ENCODE assay signal across 22 cellular contexts in the genomic region with DNA sequence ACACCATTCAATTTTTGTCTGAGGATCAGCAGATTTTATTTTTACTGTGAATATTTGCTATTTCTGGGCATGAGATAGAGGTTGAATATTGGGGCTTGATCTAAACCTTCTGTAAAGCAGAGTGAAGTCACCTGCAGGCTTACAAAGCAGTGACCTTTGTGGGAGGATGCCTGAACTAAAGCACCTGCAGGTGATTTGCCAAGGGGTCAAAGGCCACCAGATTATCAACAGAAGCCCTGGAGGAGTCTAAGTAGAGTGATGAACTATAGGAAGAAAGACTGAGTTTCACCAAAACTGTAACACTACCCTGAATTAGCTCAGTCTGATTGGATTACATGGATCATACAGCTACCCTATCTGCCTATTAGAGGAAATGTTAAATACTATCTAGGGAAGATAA.
DNase-seq lines count a peak whose midpoint lies in the region; ATAC-seq, FAIRE-seq and TF ChIP-seq lines count a peak whose summit lies in the region.
"Had no signal": no experiment of that assay in that cellular context is flagged by ENCODE, and none has a peak within 500 bp of the region (broad histone marks: within the 10 kb centered on the region; RNA-seq: fewer than 3 reads in every experiment).

No MANE protein-coding gene starts in this region.

- H3K4me3 ChIP-seq in liver (ENCODE audit: low read depth in 1 of 3, low read length in 3 of 3) (no peak overlapping the region), HepG2 (replicated peaks in 1 of 3; ENCODE audit: insufficient read depth in 1 of 3, low read depth in 2 of 3, low read length in 3 of 3) (no peak overlapping the region), right lobe of liver (no peak overlapping the region)
- H3K4me3 ChIP-seq: A549, GM12878, GM23338 had no signal

- no peaks in the 10 kb centered on the region for H3K4me1 ChIP-seq in liver (ENCODE audit: control insufficient read depth in 4 of 4, insufficient read depth in 4 of 4, low read length in 3 of 4)
- H3K4me1 ChIP-seq in HepG2 (ENCODE audit: insufficient read depth, low read length): no peaks in the 10 kb centered on the region
- H3K4me1 ChIP-seq in right lobe of liver: no peaks in the 10 kb centered on the region
- H3K4me1 ChIP-seq: A549 had no signal

- no peak for TF ChIP-seq RAD21 in liver (IDR thresholded peaks at IDR 0.05)
- no peak for TF ChIP-seq RAD21 in HepG2 (CRISPR knock-in tag; IDR thresholded peaks at IDR 0.05)

- TF ChIP-seq POLR2A in HepG2 (IDR thresholded peaks at IDR 0.05; ENCODE audit: insufficient read depth in 1 of 2, low read depth in 2 of 2, low read length in 2 of 2) (no peak), right lobe of liver (IDR thresholded peaks at IDR 0.05) (no peak)

- intact Hi-C loops in HepG2 (cut with micrococcal nuclease; ENCODE audit: unreplicated experiment): no loop called here
- intact Hi-C loops in right lobe of liver (cut with DNase I): no loop called here

- DNase-seq in DMS53 (lab: John Stamatoyannopoulos, UW): peak; percentile 28
- DNase-seq in DMS53 treated with DMSO at 0.1 percent for 48 hours (lab: John Stamatoyannopoulos, UW; ENCODE audit: unreplicated experiment): no peak
- DNase-seq in HepG2 (ENCODE audit: low spot score): no peak
- DNase-seq in right lobe of liver: no peak
- no peak for DNase-seq in NCI-H526 treated with DMSO at 0.1 percent for 48 hours (lab: John Stamatoyannopoulos, UW)
- DNase-seq in natural killer cell treated with Interleukin-12 subunit alpha and Interleukin-12 subunit beta and Interleukin-15 and Interleukin-18, amount 100 ng/mL, for 72 hours (ENCODE audit: low spot score): no peak
- DNase-seq in RKO (ENCODE audit: low spot score): no peak
- DNase-seq: AML-193; CD4-positive, alpha-beta T cell; DMS153; DND-41; EL; HCEC 1CT had no signal

- no peak overlapping the region for H3K4me2 ChIP-seq in HepG2 (ENCODE audit: low read depth, low read length)
- H3K4me2 ChIP-seq: A549, GM23338 had no signal

- TF ChIP-seq EP300 in HepG2 (IDR thresholded peaks at IDR 0.05; ENCODE audit: low read depth in 2 of 2, low read length in 2 of 2) (no peak), HepG2 (CRISPR knock-in tag; IDR thresholded peaks at IDR 0.05; ENCODE audit: borderline replicate concordance) (no peak)

- no peaks in the 10 kb centered on the region for H3K36me3 ChIP-seq in liver (ENCODE audit: control insufficient read depth in 4 of 4, insufficient read depth in 3 of 4, low read depth in 1 of 4, low read length in 3 of 4)
- H3K36me3 ChIP-seq in HepG2 (replicated peaks in 1 of 2; ENCODE audit: control insufficient read depth in 1 of 2, insufficient read depth in 2 of 2, low read length in 2 of 2): no peaks in the 10 kb centered on the region
- no peaks in the 10 kb centered on the region for H3K36me3 ChIP-seq in right lobe of liver

- no peak overlapping the region for H3K27ac Mint-ChIP-seq in natural killer cell treated with Interleukin-12 subunit alpha and Interleukin-12 subunit beta and Interleukin-15 and Interleukin-18, amount 100 ng/mL, for 72 hours
- H3K27ac Mint-ChIP-seq: CD4-positive, alpha-beta T cell; GM23338 had no signal

- POLR2A ChIA-PET in HepG2 (lab: Yijun Ruan, JAX): no interaction called here

- H3K79me2 ChIP-seq in HepG2 (ENCODE audit: insufficient read depth, low read length): no peaks in the 10 kb centered on the region

- no peaks in the 10 kb centered on the region for H3K27me3 ChIP-seq in liver (ENCODE audit: control insufficient read depth in 4 of 4, insufficient read depth in 4 of 4, low read length in 3 of 4)
- no peaks in the 10 kb centered on the region for H3K27me3 ChIP-seq in HepG2 (ENCODE audit: control insufficient read depth in 1 of 2, insufficient read depth in 2 of 2, low read length in 2 of 2)
- H3K27me3 ChIP-seq in right lobe of liver: no peaks in the 10 kb centered on the region

- no peak for ATAC-seq in HepG2
- peak; percentile 31 to 80 (median 58) for ATAC-seq in right lobe of liver
- no peak for ATAC-seq in natural killer cell treated with Interleukin-12 subunit alpha and Interleukin-12 subunit beta and Interleukin-15 and Interleukin-18, amount 100 ng/mL, for 72 hours
- ATAC-seq: A549, GM12878, GM23338 had no signal

- FAIRE-seq in HepG2 (lab: Jason Lieb, UNC): no peak
- FAIRE-seq: A549, GM12878, GM19239, H54, HTR-8/SVneo had no signal

- H4K20me1 ChIP-seq in HepG2 (ENCODE audit: insufficient read depth, low read length): no peaks in the 10 kb centered on the region

- H3K9me3 ChIP-seq in liver (ENCODE audit: control insufficient read depth in 4 of 4, low read length in 3 of 4) (no peaks in the 10 kb centered on the region), HepG2 (ENCODE audit: low read length) (no peaks in the 10 kb centered on the region), right lobe of liver (no peaks in the 10 kb centered on the region)
- H3K9me3 ChIP-seq: A549 had no signal

- peaks cover 3% of the 10 kb centered on the region for H3K9me3 Mint-ChIP-seq in natural killer cell treated with Interleukin-12 subunit alpha and Interleukin-12 subunit beta and Interleukin-15 and Interleukin-18, amount 100 ng/mL, for 72 hours
- H3K9me3 Mint-ChIP-seq: CD4-positive, alpha-beta T cell; GM23338 had no signal

- CTCF ChIA-PET in HepG2 (lab: Yijun Ruan, JAX; ENCODE audit: low intra/inter-chr PET ratio, low total read pairs): no interaction called here

- H3K9ac ChIP-seq in liver (ENCODE audit: low read depth in 1 of 2, low read length in 2 of 2): no peak overlapping the region
- no peak overlapping the region for H3K9ac ChIP-seq in HepG2 (ENCODE audit: insufficient read depth, low read depth, low read length)

- no peak overlapping the region for H3K4me3 Mint-ChIP-seq in natural killer cell treated with Interleukin-12 subunit alpha and Interleukin-12 subunit beta and Interleukin-15 and Interleukin-18, amount 100 ng/mL, for 72 hours
- H3K4me3 Mint-ChIP-seq: CD4-positive, alpha-beta T cell; GM23338 had no signal

- TF ChIP-seq CTCF in liver (IDR thresholded peaks at IDR 0.05; ENCODE audit: low read depth, low read length, missing input control) (no peak), HepG2 (CRISPR knock-in tag; IDR thresholded peaks at IDR 0.05) (no peak), right lobe of liver (IDR thresholded peaks at IDR 0.05) (no peak)

- no TSS peak for BruUV-seq in HepG2 (replicated peaks; lab: Mats Ljungman, UMichigan)

- H3K4me1 Mint-ChIP-seq in natural killer cell treated with Interleukin-12 subunit alpha and Interleukin-12 subunit beta and Interleukin-15 and Interleukin-18, amount 100 ng/mL, for 72 hours (ENCODE audit: low read depth in 2 of 2): no peaks in the 10 kb centered on the region

- in situ Hi-C loops in HepG2 (cut with HindIII; ENCODE audit: extremely low pct_ligation_motif_present, low pct_unique_long_range_greater_than_20kb): no loop called here

- H3K36me3 Mint-ChIP-seq in natural killer cell treated with Interleukin-12 subunit alpha and Interleukin-12 subunit beta and Interleukin-15 and Interleukin-18, amount 100 ng/mL, for 72 hours: no peaks in the 10 kb centered on the region

- no peak overlapping the region for H2AFZ ChIP-seq in HepG2 (ENCODE audit: low read length)
- H2AFZ ChIP-seq: GM23338 had no signal

- no peaks in the 10 kb centered on the region for H3K27me3 Mint-ChIP-seq in natural killer cell treated with Interleukin-12 subunit alpha and Interleukin-12 subunit beta and Interleukin-15 and Interleukin-18, amount 100 ng/mL, for 72 hours

- H3K27ac ChIP-seq in liver (ENCODE audit: low read depth in 1 of 2, low read length in 2 of 2) (no peak overlapping the region), HepG2 (ENCODE audit: extremely low read length, insufficient read depth, low read length) (no peak overlapping the region), right lobe of liver (no peak overlapping the region)
- H3K27ac ChIP-seq: 22Rv1, A549, C4-2B had no signal

TF ChIP-seq in liver, 16 proteins besides CTCF, POLR2A, EP300 and RAD21 (continues in another document):
- TF ChIP-seq FOXA2 (IDR thresholded peaks at IDR 0.05) (no peak), RXRA (IDR thresholded peaks at IDR 0.05) (no peak), HNF4G (IDR thresholded peaks at IDR 0.05) (no peak), FOXA1 (IDR thresholded peaks at IDR 0.05) (no peak), TAF1 (conservative IDR thresholded peaks at IDR 0.05) (no peak), GABPA (IDR thresholded peaks at IDR 0.05 in 1 of 2, conservative IDR thresholded peaks at IDR 0.05 in 1 of 2) (no peak)
- TF ChIP-seq, protein P1, sequence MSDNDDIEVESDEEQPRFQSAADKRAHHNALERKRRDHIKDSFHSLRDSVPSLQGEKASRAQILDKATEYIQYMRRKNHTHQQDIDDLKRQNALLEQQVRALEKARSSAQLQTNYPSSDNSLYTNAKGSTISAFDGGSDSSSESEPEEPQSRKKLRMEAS (IDR thresholded peaks at IDR 0.05): no peak

TF ChIP-seq in HepG2, 621 proteins besides CTCF, POLR2A, EP300 and RAD21:
- TF ChIP-seq EEA1 (CRISPR knock-in tag; IDR thresholded peaks at IDR 0.05; ENCODE audit: borderline replicate concordance) (no peak), PHF21A (CRISPR knock-in tag; IDR thresholded peaks at IDR 0.05) (no peak), SSRP1 (CRISPR knock-in tag; IDR thresholded peaks at IDR 0.05) (no peak), CC2D1A (CRISPR knock-in tag; IDR thresholded peaks at IDR 0.05) (no peak), ZNF746 (CRISPR knock-in tag; IDR thresholded peaks at IDR 0.05) (no peak)

Comparison
In these comparisons a context has a peak if more than half of its experiments do, and no peak if none do; other contexts are left out.
1. ATAC-seq: peak in right lobe of liver (4 of 4); none in HepG2 (single experiment) and natural killer cell treated with Interleukin-12 subunit alpha and Interleukin-12 subunit beta and Interleukin-15 and Interleukin-18, amount 100 ng/mL, for 72 hours (0 of 2).